Comparison of ENCODE assay signal across 1 cellular context in genomic region chr6:2863901-2864300, GRCh38.
TF ChIP-seq lines count a peak whose summit lies in the region.

No MANE protein-coding gene starts in this region.

TF ChIP-seq in GM23338, 12 proteins besides CTCF, POLR2A, EP300 and RAD21:
- TF ChIP-seq REST (IDR thresholded peaks at IDR 0.05; ENCODE audit: unreplicated experiment) (no peak), ZNF114 (CRISPR knock-in tag; IDR thresholded peaks at IDR 0.05) (no peak), CREB1 (CRISPR knock-in tag; IDR thresholded peaks at IDR 0.05; ENCODE audit: low read depth) (no peak), STAT1 (IDR thresholded peaks at IDR 0.05; ENCODE audit: unreplicated experiment) (no peak), ZNF331 (CRISPR knock-in tag; IDR thresholded peaks at IDR 0.05; ENCODE audit: low read depth) (no peak), NANOG (IDR thresholded peaks at IDR 0.05; ENCODE audit: borderline replicate concordance) (no peak), ETS1 (IDR thresholded peaks at IDR 0.05) (no peak), EZH2phosphoT487 (IDR thresholded peaks at IDR 0.05; ENCODE audit: unreplicated experiment) (no peak), JUNB (IDR thresholded peaks at IDR 0.05; ENCODE audit: unreplicated experiment) (no peak), ZNF462 (CRISPR knock-in tag; IDR thresholded peaks at IDR 0.05) (no peak), EZH2 (IDR thresholded peaks at IDR 0.05; ENCODE audit: low read depth, unreplicated experiment) (no peak), POLR2AphosphoS5 (IDR thresholded peaks at IDR 0.05; ENCODE audit: low read depth) (no peak)
